In the genomic region with DNA sequence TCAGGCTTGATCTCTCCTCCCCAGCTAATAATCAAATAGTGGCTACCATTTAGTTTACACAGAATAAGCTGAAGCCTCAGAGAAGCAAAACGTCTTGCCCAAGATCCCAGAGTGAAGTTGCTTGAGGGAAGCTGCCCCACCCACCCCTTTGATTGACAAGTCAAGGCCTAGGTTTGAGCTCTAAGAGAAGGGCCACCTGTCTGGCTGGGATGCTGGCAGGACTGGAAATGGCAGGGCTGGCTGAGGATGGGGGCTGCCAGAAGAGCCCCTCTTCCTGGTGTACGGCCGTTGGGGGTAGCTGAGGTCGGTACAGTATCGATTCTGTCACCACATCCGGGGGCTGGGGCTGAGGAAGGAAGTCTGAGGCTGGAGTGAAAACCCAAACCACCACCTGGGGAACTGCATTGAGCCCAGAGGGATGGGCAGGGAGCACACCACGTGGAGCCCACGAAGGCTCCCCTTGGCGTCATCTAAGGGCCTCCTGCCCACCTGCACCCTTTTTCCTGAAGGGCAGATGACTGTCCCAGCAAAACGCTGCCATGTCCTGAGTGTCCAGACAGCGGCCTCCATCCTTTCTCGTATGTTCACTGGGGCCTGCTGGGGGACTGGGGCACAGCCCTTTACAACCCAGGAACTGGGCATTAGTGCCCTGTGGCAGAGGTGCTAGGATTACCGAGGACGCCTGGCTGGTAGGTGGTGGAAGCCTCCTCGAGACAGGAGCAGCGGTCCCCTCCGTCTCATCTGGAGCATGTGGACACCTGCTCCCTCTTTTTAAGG, we compare ENCODE assay signal across 8 cellular contexts. TPM values are rescaled to one million over a fixed set of nuclear protein-coding genes. Genes with fewer than 3 reads are reported as not detected.
DNase-seq lines count a peak whose midpoint lies in the region; ATAC-seq and TF ChIP-seq lines count a peak whose summit lies in the region.

No MANE protein-coding gene starts in this region.

- peak overlapping the region; percentile 71 for H3K4me3 ChIP-seq in GM12875 (ENCODE audit: low read depth, low read length)
- no peak overlapping the region for H3K4me3 ChIP-seq in KMS-11 (IDR thresholded peaks at IDR 0.05; ENCODE audit: insufficient read depth, low read depth, low read length)
- no peak overlapping the region for H3K4me3 ChIP-seq in prostate gland

- 64% methylated on average over 17 of the region's 17 CpGs for WGBS in prostate gland

- TF ChIP-seq CTCF in GM12875 (IDR thresholded peaks at IDR 0.05; ENCODE audit: borderline replicate concordance, insufficient read depth, low read depth, low read length): no peak
- no peak for TF ChIP-seq CTCF in KMS-11 (conservative IDR thresholded peaks at IDR 0.05; ENCODE audit: low read depth, low read length)
- no peak for TF ChIP-seq CTCF in prostate gland (IDR thresholded peaks at IDR 0.05)

- TF ChIP-seq POLR2A in prostate gland (IDR thresholded peaks at IDR 0.05): no peak

- no peak for ATAC-seq in HG03045 (IDR thresholded peaks at IDR 0.05; ENCODE audit: unreplicated experiment)

- no peaks in the 10 kb centered on the region; the same call in 1 of the 2 replicates for H3K36me3 ChIP-seq in KMS-11 (ENCODE audit: insufficient read depth)
- peaks cover 5 to 19% of the 10 kb centered on the region in 2 donors for H3K36me3 ChIP-seq in prostate gland

- H3K79me2 ChIP-seq in KMS-11 (ENCODE audit: insufficient read depth, low read depth): peaks cover 19% of the 10 kb centered on the region

- H3K4me2 ChIP-seq in KMS-11: peak overlapping the region; percentile 80

- H2AFZ ChIP-seq in KMS-11 (ENCODE audit: low read depth): no peak overlapping the region

- peak overlapping the region; percentile 48 for H3K27ac ChIP-seq in KMS-11
- peak overlapping the region; percentile 95 to 97 for H3K27ac ChIP-seq in prostate gland

- H3K27me3 ChIP-seq in KMS-11 (ENCODE audit: insufficient read depth, low read depth) (no peaks in the 10 kb centered on the region), prostate gland (replicated peaks; ENCODE audit: insufficient read depth) (no peaks in the 10 kb centered on the region)

- peak overlapping the region; percentile 33; the same call in 1 of the 2 replicates for H3K9ac ChIP-seq in KMS-11

- intact Hi-C loops in prostate gland (cut with DNase I): no loop called here

- H3K9me3 ChIP-seq in prostate gland: no peaks in the 10 kb centered on the region

- peak; percentile 67 for DNase-seq in activated CD4-positive, alpha-beta T cell treated with anti-CD3 and anti-CD28 coated beads for 48 hours
- peak; percentile 31 for DNase-seq in effector CD8-positive, alpha-beta T cell (lab: John Stamatoyannopoulos, UW)
- DNase-seq in prostate gland (ENCODE audit: low spot score) (no peak), NCI-H446 treated with DMSO at 0.1 percent for 48 hours (lab: John Stamatoyannopoulos, UW) (no peak), globus pallidus (ENCODE audit: low spot score) (no peak)

- no peaks in the 10 kb centered on the region for H4K20me1 ChIP-seq in KMS-11 (ENCODE audit: insufficient read depth)

- H3K4me1 ChIP-seq in KMS-11 (ENCODE audit: low read depth, poor library complexity, severe bottlenecking) (peaks cover 40% of the 10 kb centered on the region), prostate gland (replicated peaks) (no peaks in the 10 kb centered on the region)

RNA-seq across cellular contexts. Expression of gene PRKD2, which starts 1.4 kb away (rescaled TPM):
- 10 to 100 TPM; 38.9 to 41.8 TPM for total RNA-seq in prostate gland

RNA-seq across cellular contexts. Expression of gene FKRP, which starts 27.5 kb away (rescaled TPM):
- 10 to 100 TPM; 15.2 to 32.0 TPM for total RNA-seq in prostate gland

RNA-seq across cellular contexts. Expression of gene STRN4, which starts 27.9 kb away (rescaled TPM):
- total RNA-seq in prostate gland: 100 to 1,000 TPM in 1 of 2 donors, 10 to 100 TPM in 1; 80.7 to 221 TPM

RNA-seq across cellular contexts. Expression of gene DACT3, which starts 57.4 kb away (rescaled TPM):
- total RNA-seq in prostate gland: 10 to 100 TPM in 1 of 2 donors, 1 to 10 TPM in 1; 8.6 to 28.1 TPM

Comparison
In these comparisons a context has a peak if more than half of its experiments do, and no peak if none do; other contexts are left out.
1. DNase-seq: peak in activated CD4-positive, alpha-beta T cell treated with anti-CD3 and anti-CD28 coated beads for 48 hours (single experiment) and effector CD8-positive, alpha-beta T cell (single experiment); none in prostate gland (single experiment), NCI-H446 treated with DMSO at 0.1 percent for 48 hours (single experiment) and globus pallidus (single experiment).